Comparison of ENCODE assay signal across 8 cellular contexts in genomic region chr3:27671101-27671500, GRCh38.
"Had no signal": no experiment of that assay in that cellular context is flagged by ENCODE, and none has a peak within 500 bp of the region (broad histone marks: within the 10 kb centered on the region; RNA-seq: fewer than 3 reads in every experiment).

No MANE protein-coding gene starts in this region.

- ATAC-seq: GM23338, HepG2 had no signal

- H2AFZ ChIP-seq: GM23338 had no signal

- H3K27ac ChIP-seq: HL-60 had no signal

- DNase-seq: H9, HCEC 1CT, KBM-7 had no signal

- H3K4me2 ChIP-seq: GM23338 had no signal

- FAIRE-seq: H1, H54, HepG2 had no signal

- H3K4me3 ChIP-seq: GM23338 had no signal
